Comparison of ENCODE assay signal across 8 cellular contexts in the genomic region with DNA sequence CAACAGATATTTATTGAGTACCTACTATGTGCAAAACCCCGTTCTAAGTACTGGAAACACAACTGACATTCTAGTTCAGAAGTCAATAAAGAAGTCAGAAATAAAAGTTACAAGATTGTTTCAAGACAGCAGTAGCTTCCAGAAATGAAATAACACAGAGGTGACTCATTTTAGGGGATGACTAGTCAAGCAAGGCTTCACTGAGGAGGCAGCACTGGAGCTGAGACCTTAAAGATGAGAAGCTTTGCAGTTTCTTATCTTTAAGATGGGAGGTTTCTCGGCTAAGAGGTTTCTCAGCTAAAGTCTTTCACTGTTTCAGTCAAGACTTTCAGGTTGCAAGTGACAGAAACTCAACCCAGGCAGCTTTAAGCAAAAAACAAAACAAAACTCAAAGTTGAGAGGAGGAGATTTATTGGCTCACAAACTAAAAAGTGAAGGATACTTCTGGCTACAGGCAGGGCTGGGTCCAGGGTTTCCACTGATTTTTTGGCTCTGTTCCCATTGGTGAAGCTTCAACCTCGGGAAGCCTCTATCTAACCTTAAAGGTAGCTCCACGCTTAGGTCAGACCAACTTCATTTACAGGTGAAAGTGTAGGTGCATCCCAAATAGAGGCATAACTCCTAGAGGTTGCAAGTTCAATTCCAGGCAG. TPM values are rescaled to one million over a fixed set of nuclear protein-coding genes. Genes with fewer than 3 reads are reported as not detected.
DNase-seq lines count a peak whose midpoint lies in the region; ATAC-seq and TF ChIP-seq lines count a peak whose summit lies in the region.

No MANE protein-coding gene starts in this region.

- no peak overlapping the region for H3K4me3 ChIP-seq in HUES6 (ENCODE audit: low read depth, low read length)
- H3K4me3 ChIP-seq in epithelial cell of proximal tubule (ENCODE audit: low read depth, low read length), result no peak overlapping the region
- no peak overlapping the region for H3K4me3 ChIP-seq in transverse colon
- H3K4me3 ChIP-seq in stomach, result no peak overlapping the region

- TF ChIP-seq POLR2A in transverse colon (IDR thresholded peaks at IDR 0.05), result no peak
- no peak for TF ChIP-seq POLR2A in stomach (IDR thresholded peaks at IDR 0.05)

- H3K4me1 ChIP-seq in HUES6 (ENCODE audit: control insufficient read depth, insufficient read depth, low read length) (peaks cover 48% of the 10 kb centered on the region), transverse colon (peaks cover 0 to 10% (median 2%) of the 10 kb centered on the region in 4 donors), stomach (peaks cover 0 to 21% (median 11%) of the 10 kb centered on the region in 4 donors)

- no peaks in the 10 kb centered on the region for H3K9me3 ChIP-seq in HUES6 (ENCODE audit: control insufficient read depth, insufficient read depth, low read depth, low read length)
- H3K9me3 ChIP-seq in transverse colon, result no peaks in the 10 kb centered on the region
- H3K9me3 ChIP-seq in stomach, result no peaks in the 10 kb centered on the region

- 49 to 62% methylated on average over 2 to 4 of the region's 4 CpGs for WGBS in transverse colon (ENCODE audit: low coverage in 1 of 2), 2 donors
- 64 to 69% (median 68%) methylated on average over 4 of the region's 4 CpGs for WGBS in stomach, 5 donors

- TF ChIP-seq CTCF in epithelial cell of proximal tubule (conservative IDR thresholded peaks at IDR 0.05; ENCODE audit: low read depth, low read length), result no peak
- no peak for TF ChIP-seq CTCF in transverse colon (IDR thresholded peaks at IDR 0.05)
- TF ChIP-seq CTCF in stomach (IDR thresholded peaks at IDR 0.05), result no peak

- no peak for TF ChIP-seq EP300 in transverse colon (IDR thresholded peaks at IDR 0.05; ENCODE audit: low read depth)
- TF ChIP-seq EP300 in stomach (IDR thresholded peaks at IDR 0.05), result no peak

- peaks cover 45% of the 10 kb centered on the region for H3K27me3 ChIP-seq in HUES6 (ENCODE audit: control insufficient read depth, insufficient read depth, low read length)
- no peaks in the 10 kb centered on the region for H3K27me3 ChIP-seq in transverse colon
- H3K27me3 ChIP-seq in stomach, result no peaks in the 10 kb centered on the region

- no peaks in the 10 kb centered on the region for H3K36me3 Mint-ChIP-seq in activated naive CD4-positive, alpha-beta T cell treated with anti-CD3 and anti-CD28 coated beads, Interleukin-2, amount 50 U/mL, for 72 hours

- H3K27ac ChIP-seq in HUES6 (ENCODE audit: low read depth, low read length), result peak overlapping the region; percentile 5; the same call in 1 of the 2 replicates
- peak overlapping the region in 3 of 4 donors; percentile 0 to 8 (median 5) for H3K27ac ChIP-seq in transverse colon
- peak overlapping the region in 2 of 5 donors; percentile 15 to 58 for H3K27ac ChIP-seq in stomach

- no peak overlapping the region for H3K9ac ChIP-seq in HUES6 (ENCODE audit: low read length)

- peak overlapping the region in 1 of 2 donors; percentile 62 for H3K27ac Mint-ChIP-seq in activated naive CD4-positive, alpha-beta T cell treated with anti-CD3 and anti-CD28 coated beads, Interleukin-2, amount 50 U/mL, for 72 hours

- H3K9me3 Mint-ChIP-seq in activated naive CD4-positive, alpha-beta T cell treated with anti-CD3 and anti-CD28 coated beads, Interleukin-2, amount 50 U/mL, for 72 hours, result no peaks in the 10 kb centered on the region

- in situ Hi-C loops in transverse colon (cut with MboI; ENCODE audit: low pct_ligation_motif_present in 1 of 4, low pct_unique_long_range_greater_than_20kb in 1 of 4, low sequenced_read_pairs in 3 of 4), result loop anchor here in 2 of 4 donors (25.0 kb wide), 1 partner anchor 366 kb away; the partner anchor contains the start of gene CES1 (in 2 of the 2)

- ATAC-seq in activated naive CD4-positive, alpha-beta T cell treated with anti-CD3 and anti-CD28 coated beads, Interleukin-2, amount 50 U/mL, for 72 hours, result peak; percentile 88 to 99
- ATAC-seq in HG03045 (IDR thresholded peaks at IDR 0.05; ENCODE audit: unreplicated experiment), result no peak

- DNase-seq in activated naive CD4-positive, alpha-beta T cell treated with anti-CD3 and anti-CD28 coated beads, Interleukin-2, amount 50 U/mL, for 72 hours (ENCODE audit: low spot score in 2 of 2), result peak in 1 of 2 donors; percentile 12
- DNase-seq in activated naive CD4-positive, alpha-beta T cell (lab: John Stamatoyannopoulos, UW), result no peak
- peak; percentile 64 for DNase-seq in epithelial cell of proximal tubule (ENCODE audit: low read depth)
- no peak for DNase-seq in transverse colon
- no peak for DNase-seq in stomach
- no peak for DNase-seq in NCI-H2081 (lab: John Stamatoyannopoulos, UW)

- H3K36me3 ChIP-seq in HUES6 (ENCODE audit: control insufficient read depth, insufficient read depth, low read length), result no peaks in the 10 kb centered on the region
- H3K36me3 ChIP-seq in transverse colon, result no peaks in the 10 kb centered on the region
- H3K36me3 ChIP-seq in stomach, result no peaks in the 10 kb centered on the region

- intact Hi-C loops in transverse colon (cut with DNase I; ENCODE audit: low total_unique reads) (no loop called here), stomach (cut with DNase I; ENCODE audit: low total_unique reads) (no loop called here)

RNA-seq across cellular contexts. Expression of gene MMP2, which starts 7.4 kb away (rescaled TPM):
- total RNA-seq in activated naive CD4-positive, alpha-beta T cell treated with anti-CD3 and anti-CD28 coated beads, Interleukin-2, amount 50 U/mL, for 72 hours, result not detected
- total RNA-seq in epithelial cell of proximal tubule (5.6 and 19.2 TPM in 2 replicates), transverse colon (100 to 1,000 TPM in 1 of 4 donors, 10 to 100 TPM in 3; 52.7 to 105 (median 73.1) TPM), stomach (100 to 1,000 TPM in 4 of 5 donors, 10 to 100 TPM in 1; 67.9 to 206 (median 142) TPM)
- 10 to 100 TPM; 17.7 to 67.9 (median 39.6) TPM for polyA plus RNA-seq in stomach

RNA-seq across cellular contexts. Expression of gene LPCAT2, which starts 37.3 kb away (rescaled TPM):
- total RNA-seq in activated naive CD4-positive, alpha-beta T cell treated with anti-CD3 and anti-CD28 coated beads, Interleukin-2, amount 50 U/mL, for 72 hours, result 1 to 10 TPM in 1 of 2 donors, under 1 TPM in 1; 0.30 to 3.0 TPM
- total RNA-seq in epithelial cell of proximal tubule (3.7 and 7.5 TPM in 2 replicates), transverse colon (10 to 100 TPM in 1 of 4 donors, 1 to 10 TPM in 3; 1.6 to 11.6 (median 6.2) TPM), stomach (10 to 100 TPM in 3 of 5 donors, 1 to 10 TPM in 1, not detected in 1; 1.4 to 36.2 (median 13.1) TPM)
- polyA plus RNA-seq in stomach, result 1 to 10 TPM; 3.7 to 6.6 (median 6.5) TPM
